In genomic region chr2:157324331-157324843, GRCh38 we compare ENCODE assay signal across 16 cellular contexts. TPM values are rescaled to one million over a fixed set of nuclear protein-coding genes. Genes with fewer than 3 reads are reported as not detected.
"Had no signal": no experiment of that assay in that cellular context is flagged by ENCODE, and none has a peak within 500 bp of the region (broad histone marks: within the 10 kb centered on the region; RNA-seq: fewer than 3 reads in every experiment).

No MANE protein-coding gene starts in this region.

- H3K27ac ChIP-seq: left lung, psoas muscle, right lobe of liver, testis had no signal

- H3K9me3 ChIP-seq: left lung, psoas muscle, right lobe of liver, testis had no signal

- H3K4me3 ChIP-seq: left lung, psoas muscle, right lobe of liver, testis had no signal

- H3K36me3 ChIP-seq: left lung, right lobe of liver had no signal

- H3K27me3 ChIP-seq: left lung, right lobe of liver, testis had no signal

- H3K4me3 Mint-ChIP-seq: activated CD8-positive, alpha-beta T cell treated with anti-CD3 and anti-CD28 coated beads, Interleukin-2, amount 10 ng/mL, durations not matched to agents 7 days and 5 days; nephron had no signal

- H3K4me1 ChIP-seq: psoas muscle, right lobe of liver had no signal

- DNase-seq: activated CD4-positive, alpha-beta T cell treated with anti-CD3 and anti-CD28 coated beads for 4 hours; activated CD8-positive, alpha-beta memory T cell treated with anti-CD3 and anti-CD28 coated beads, Interleukin-2, amount 50 U/mL, for 48 hours; activated CD8-positive, alpha-beta T cell treated with anti-CD3 and anti-CD28 coated beads, Interleukin-2, amount 10 ng/mL, durations not matched to agents 7 days and 5 days; central memory CD4-positive, alpha-beta T cell; head of caudate nucleus; left lung; mesenchymal stem cell; psoas muscle; right lobe of liver; stimulated activated CD4-positive, alpha-beta T cell treated with anti-CD3 and anti-CD28 coated beads, Interleukin-12 subunit alpha, Interleukin-12 subunit beta, amount 100 ng/mL, for 4 hours; stimulated activated naive CD4-positive, alpha-beta T cell; testis had no signal

- H3K27ac Mint-ChIP-seq: activated CD8-positive, alpha-beta T cell treated with anti-CD3 and anti-CD28 coated beads, Interleukin-2, amount 10 ng/mL, durations not matched to agents 7 days and 5 days; nephron had no signal

- H3K9me3 Mint-ChIP-seq: nephron had no signal

RNA-seq across cellular contexts. Expression of gene ERMN, which starts 1.2 kb away (rescaled TPM):
- total RNA-seq: esophagus mucosa, fibroblast of villous mesenchyme, psoas muscle, urinary bladder had no signal
